22 cellular contexts compared by ENCODE assay signal in the genomic region with DNA sequence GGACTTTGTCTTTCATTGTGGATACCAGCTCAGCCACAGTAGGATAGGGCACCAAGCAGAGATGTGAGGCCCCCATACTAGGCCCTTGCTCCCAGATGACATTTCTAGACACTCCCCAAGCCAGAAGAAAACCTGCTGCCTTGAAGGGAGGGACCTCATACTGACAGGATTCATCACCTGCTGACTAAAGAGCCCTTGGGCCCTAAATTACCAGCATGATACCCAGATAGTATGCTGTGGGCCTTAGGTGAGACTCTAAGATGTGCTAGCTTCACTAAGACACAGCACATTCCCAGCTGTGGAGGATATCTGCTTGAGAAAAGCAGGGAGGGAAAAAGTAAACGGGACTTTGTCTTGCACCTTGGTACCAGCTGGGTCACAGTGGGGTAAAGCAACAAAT.
DNase-seq lines count a peak whose midpoint lies in the region; ATAC-seq and TF ChIP-seq lines count a peak whose summit lies in the region.
"Had no signal": no experiment of that assay in that cellular context is flagged by ENCODE, and none has a peak within 500 bp of the region (broad histone marks: within the 10 kb centered on the region; RNA-seq: fewer than 3 reads in every experiment).

No MANE protein-coding gene starts in this region.

- H3K4me1 ChIP-seq in GM23338 (ENCODE audit: insufficient read depth) = no peaks in the 10 kb centered on the region
- peaks cover 22% of the 10 kb centered on the region for H3K4me1 ChIP-seq in MM.1S (ENCODE audit: low read length)
- no peaks in the 10 kb centered on the region for H3K4me1 ChIP-seq in osteoblast (ENCODE audit: insufficient read depth, low read length)
- H3K4me1 ChIP-seq: tibial artery had no signal

- H3F3A ChIP-seq in GM23338 (replicated peaks; ENCODE audit: low read depth) (no peaks in the 10 kb centered on the region), MM.1S (ENCODE audit: insufficient read depth, low read length) (0 out of 2 replicates have a peak, but pooled peaks cover 7% of the 10 kb centered on the region)

- H3K27me3 ChIP-seq in GM23338 (ENCODE audit: insufficient read depth) = no peaks in the 10 kb centered on the region
- no peaks in the 10 kb centered on the region for H3K27me3 ChIP-seq in MM.1S (replicated peaks; ENCODE audit: insufficient read depth, low read length)
- H3K27me3 ChIP-seq in osteoblast (ENCODE audit: insufficient read depth, low read length) = no peaks in the 10 kb centered on the region
- H3K27me3 ChIP-seq: ovary, right atrium auricular region, tibial artery had no signal

- TF ChIP-seq CTCF in GM23338 (conservative IDR thresholded peaks at IDR 0.05; ENCODE audit: low read depth in 2 of 2) (no peak), MM.1S (IDR thresholded peaks at IDR 0.05; ENCODE audit: low read length) (no peak), osteoblast (IDR thresholded peaks at IDR 0.05; ENCODE audit: extremely low read depth, low read depth, low read length) (no peak)

- DNase-seq in NCI-H146 (lab: John Stamatoyannopoulos, UW) (peak; percentile 19), NCI-H146 treated with DMSO at 0.1 percent for 48 hours (lab: John Stamatoyannopoulos, UW; ENCODE audit: unreplicated experiment) (no peak), GM23338 (ENCODE audit: low spot score) (no peak), MM.1S (no peak), osteoblast (ENCODE audit: insufficient read length, low spot score, missing footprints) (peak; percentile 30), HuH-7 (ENCODE audit: low spot score) (no peak)
- DNase-seq in activated CD4-positive, CD25-positive, alpha-beta regulatory T cell treated with anti-CD3 and anti-CD28 coated beads, Interleukin-2, amount 50 U/mL, for 72 hours = no peak
- DNase-seq in activated CD4-positive, alpha-beta memory T cell treated with anti-CD3 and anti-CD28 coated beads, Interleukin-2, amount 10 ng/mL, durations not matched to agents 7 days and 5 days = no peak
- DNase-seq: aorta, DMS 273 treated with DMSO at 0.1 percent for 48 hours, NCI-H2227 treated with DMSO at 0.1 percent for 48 hours had no signal

- H3K27me3 Mint-ChIP-seq in GM23338 (ENCODE audit: insufficient read depth, low read depth, poor library complexity) = peaks cover 5% of the 10 kb centered on the region
- no peaks in the 10 kb centered on the region for H3K27me3 Mint-ChIP-seq in activated CD4-positive, alpha-beta memory T cell treated with anti-CD3 and anti-CD28 coated beads, Interleukin-2, amount 10 ng/mL, durations not matched to agents 7 days and 5 days
- H3K27me3 Mint-ChIP-seq: activated naive CD4-positive, alpha-beta T cell treated with anti-CD3 and anti-CD28 coated beads, Interleukin-2, amount 50 U/mL, for 24 hours; dendritic cell treated with granulocyte-macrophage colony-stimulating factor and Interleukin-4, amounts not matched to agents 40 ng/mL and 50 ng/mL, for 4 days; natural killer cell treated with Interleukin-12 subunit alpha and Interleukin-12 subunit beta and Interleukin-15 and Interleukin-18, amount 100 ng/mL, for 72 hours; stimulated activated naive CD8-positive, alpha-beta T cell treated with anti-CD3 and anti-CD28 coated beads, Interleukin-15, Interleukin-2, amounts not matched to agents 100 ng/mL and 50 ng/mL, for 24 hours had no signal

- H3K9me2 ChIP-seq in GM23338 (ENCODE audit: insufficient read depth) (peaks cover 1% of the 10 kb centered on the region; the same call in 1 of the 2 replicates), MM.1S (replicated peaks; ENCODE audit: insufficient read depth, low read length) (no peaks in the 10 kb centered on the region)

- H3K27ac ChIP-seq in GM23338 (ENCODE audit: low read depth) (no peak overlapping the region), MM.1S (ENCODE audit: low read length) (no peak overlapping the region), osteoblast (ENCODE audit: low read depth, low read length) (no peak overlapping the region)
- H3K27ac ChIP-seq: 22Rv1, ovary, right atrium auricular region, SK-N-MC, tibial artery had no signal

- H3K27ac Mint-ChIP-seq in GM23338 = no peak overlapping the region
- no peak overlapping the region for H3K27ac Mint-ChIP-seq in activated CD4-positive, alpha-beta memory T cell treated with anti-CD3 and anti-CD28 coated beads, Interleukin-2, amount 10 ng/mL, durations not matched to agents 7 days and 5 days
- H3K27ac Mint-ChIP-seq: activated naive CD4-positive, alpha-beta T cell treated with anti-CD3 and anti-CD28 coated beads, Interleukin-2, amount 50 U/mL, for 24 hours; CD8-positive, alpha-beta T cell; dendritic cell treated with granulocyte-macrophage colony-stimulating factor and Interleukin-4, amounts not matched to agents 40 ng/mL and 50 ng/mL, for 4 days; HFFc6; natural killer cell treated with Interleukin-12 subunit alpha and Interleukin-12 subunit beta and Interleukin-15 and Interleukin-18, amount 100 ng/mL, for 72 hours; stimulated activated naive CD8-positive, alpha-beta T cell treated with anti-CD3 and anti-CD28 coated beads, Interleukin-15, Interleukin-2, amounts not matched to agents 100 ng/mL and 50 ng/mL, for 24 hours had no signal

- H3K36me3 ChIP-seq in GM23338 (ENCODE audit: insufficient read depth) (no peaks in the 10 kb centered on the region), MM.1S (replicated peaks; ENCODE audit: insufficient read depth, low read length) (no peaks in the 10 kb centered on the region), osteoblast (ENCODE audit: insufficient read depth, low read length) (no peaks in the 10 kb centered on the region)
- H3K36me3 ChIP-seq: ovary, right atrium auricular region, tibial artery had no signal

- H4K20me1 ChIP-seq in GM23338 (replicated peaks; ENCODE audit: insufficient read depth) (no peaks in the 10 kb centered on the region), MM.1S (ENCODE audit: insufficient read depth, low read length) (no peaks in the 10 kb centered on the region), osteoblast (ENCODE audit: insufficient read depth, low read length) (no peaks in the 10 kb centered on the region)

- peaks cover 4% of the 10 kb centered on the region for H3K4me1 Mint-ChIP-seq in GM23338
- peaks cover 3% of the 10 kb centered on the region for H3K4me1 Mint-ChIP-seq in activated CD4-positive, alpha-beta memory T cell treated with anti-CD3 and anti-CD28 coated beads, Interleukin-2, amount 10 ng/mL, durations not matched to agents 7 days and 5 days

- CTCF ChIA-PET in activated CD4-positive, alpha-beta memory T cell treated with anti-CD3 and anti-CD28 coated beads, Interleukin-2, amount 10 ng/mL, durations not matched to agents 7 days and 5 days (lab: Charles Lee) = interaction anchor here (0.9 to 4.2 kb wide), 11 partner anchors 10 to 1513 kb away, joined by 3 to 41 read pairs (median 5); no protein-coding TSS in a partner anchor

- H3K4me3 Mint-ChIP-seq in GM23338 = no peak overlapping the region
- H3K4me3 Mint-ChIP-seq in activated CD4-positive, alpha-beta memory T cell treated with anti-CD3 and anti-CD28 coated beads, Interleukin-2, amount 10 ng/mL, durations not matched to agents 7 days and 5 days = no peak overlapping the region
- H3K4me3 Mint-ChIP-seq: activated naive CD4-positive, alpha-beta T cell treated with anti-CD3 and anti-CD28 coated beads, Interleukin-2, amount 50 U/mL, for 24 hours; CD8-positive, alpha-beta T cell; dendritic cell treated with granulocyte-macrophage colony-stimulating factor and Interleukin-4, amounts not matched to agents 40 ng/mL and 50 ng/mL, for 4 days; HFFc6; natural killer cell treated with Interleukin-12 subunit alpha and Interleukin-12 subunit beta and Interleukin-15 and Interleukin-18, amount 100 ng/mL, for 72 hours; stimulated activated naive CD8-positive, alpha-beta T cell treated with anti-CD3 and anti-CD28 coated beads, Interleukin-15, Interleukin-2, amounts not matched to agents 100 ng/mL and 50 ng/mL, for 24 hours had no signal

- peaks cover 23% of the 10 kb centered on the region for H3K9me3 Mint-ChIP-seq in GM23338
- H3K9me3 Mint-ChIP-seq in activated CD4-positive, alpha-beta memory T cell treated with anti-CD3 and anti-CD28 coated beads, Interleukin-2, amount 10 ng/mL, durations not matched to agents 7 days and 5 days = no peaks in the 10 kb centered on the region
- H3K9me3 Mint-ChIP-seq: activated naive CD4-positive, alpha-beta T cell treated with anti-CD3 and anti-CD28 coated beads, Interleukin-2, amount 50 U/mL, for 24 hours; natural killer cell treated with Interleukin-12 subunit alpha and Interleukin-12 subunit beta and Interleukin-15 and Interleukin-18, amount 100 ng/mL, for 72 hours had no signal

- H3K36me3 Mint-ChIP-seq in GM23338 (ENCODE audit: low read depth) = peaks cover 19% of the 10 kb centered on the region
- H3K36me3 Mint-ChIP-seq in activated CD4-positive, alpha-beta memory T cell treated with anti-CD3 and anti-CD28 coated beads, Interleukin-2, amount 10 ng/mL, durations not matched to agents 7 days and 5 days (ENCODE audit: low read depth) = no peaks in the 10 kb centered on the region
- H3K36me3 Mint-ChIP-seq: activated naive CD4-positive, alpha-beta T cell treated with anti-CD3 and anti-CD28 coated beads, Interleukin-2, amount 50 U/mL, for 24 hours; CD8-positive, alpha-beta T cell; natural killer cell treated with Interleukin-12 subunit alpha and Interleukin-12 subunit beta and Interleukin-15 and Interleukin-18, amount 100 ng/mL, for 72 hours had no signal

- no peak overlapping the region for H3K4me2 ChIP-seq in GM23338
- H3K4me2 ChIP-seq in MM.1S (ENCODE audit: low read depth, low read length) = peak overlapping the region; percentile 47; the same call in 1 of the 2 replicates
- no peak overlapping the region for H3K4me2 ChIP-seq in osteoblast (ENCODE audit: insufficient read depth, low read length)

- no peak overlapping the region for H3K4me3 ChIP-seq in GM23338
- no peak overlapping the region for H3K4me3 ChIP-seq in MM.1S (ENCODE audit: low read length)
- no peak overlapping the region for H3K4me3 ChIP-seq in osteoblast (ENCODE audit: insufficient read depth, low read length)
- H3K4me3 ChIP-seq: ovary, right atrium auricular region, SK-N-MC, tibial artery had no signal

- no peaks in the 10 kb centered on the region for H3K9me3 ChIP-seq in MM.1S (replicated peaks; ENCODE audit: insufficient read depth, low read length)
- no peaks in the 10 kb centered on the region for H3K9me3 ChIP-seq in osteoblast (ENCODE audit: low read depth, low read length)
- H3K9me3 ChIP-seq: ovary had no signal

- no peak for ATAC-seq in GM23338

- H2AFZ ChIP-seq in GM23338 = peak overlapping the region; percentile 11; the same call in 1 of the 2 replicates
- peak overlapping the region; percentile 40 for H2AFZ ChIP-seq in MM.1S (ENCODE audit: low read length)
- H2AFZ ChIP-seq in osteoblast (ENCODE audit: low read length) = no peak overlapping the region

- H3K79me2 ChIP-seq in GM23338 (replicated peaks; ENCODE audit: insufficient read depth) (no peaks in the 10 kb centered on the region), MM.1S (ENCODE audit: low read length) (no peaks in the 10 kb centered on the region), osteoblast (ENCODE audit: insufficient read depth, low read length) (no peaks in the 10 kb centered on the region)

- no peak overlapping the region for H3K9ac ChIP-seq in MM.1S (ENCODE audit: low read length)

- POLR2A ChIA-PET in activated CD4-positive, alpha-beta memory T cell treated with anti-CD3 and anti-CD28 coated beads, Interleukin-2, amount 10 ng/mL, durations not matched to agents 7 days and 5 days (lab: Charles Lee) = no interaction called here

TF ChIP-seq in GM23338, 12 proteins besides CTCF, POLR2A, EP300 and RAD21 (continues in another document):
- no peak for TF ChIP-seq EZH2phosphoT487 (IDR thresholded peaks at IDR 0.05; ENCODE audit: unreplicated experiment)

Comparison
In these comparisons a context has a peak if more than half of its experiments do, and no peak if none do; other contexts are left out.
1. DNase-seq: peak in NCI-H146 (single experiment) and osteoblast (single experiment); none in NCI-H146 treated with DMSO at 0.1 percent for 48 hours (single experiment), GM23338 (single experiment), MM.1S (single experiment), activated CD4-positive, CD25-positive, alpha-beta regulatory T cell treated with anti-CD3 and anti-CD28 coated beads, Interleukin-2, amount 50 U/mL, for 72 hours (single experiment), HuH-7 (single experiment) and activated CD4-positive, alpha-beta memory T cell treated with anti-CD3 and anti-CD28 coated beads, Interleukin-2, amount 10 ng/mL, durations not matched to agents 7 days and 5 days (single experiment).